29 cellular contexts compared by ENCODE assay signal in the genomic region with DNA sequence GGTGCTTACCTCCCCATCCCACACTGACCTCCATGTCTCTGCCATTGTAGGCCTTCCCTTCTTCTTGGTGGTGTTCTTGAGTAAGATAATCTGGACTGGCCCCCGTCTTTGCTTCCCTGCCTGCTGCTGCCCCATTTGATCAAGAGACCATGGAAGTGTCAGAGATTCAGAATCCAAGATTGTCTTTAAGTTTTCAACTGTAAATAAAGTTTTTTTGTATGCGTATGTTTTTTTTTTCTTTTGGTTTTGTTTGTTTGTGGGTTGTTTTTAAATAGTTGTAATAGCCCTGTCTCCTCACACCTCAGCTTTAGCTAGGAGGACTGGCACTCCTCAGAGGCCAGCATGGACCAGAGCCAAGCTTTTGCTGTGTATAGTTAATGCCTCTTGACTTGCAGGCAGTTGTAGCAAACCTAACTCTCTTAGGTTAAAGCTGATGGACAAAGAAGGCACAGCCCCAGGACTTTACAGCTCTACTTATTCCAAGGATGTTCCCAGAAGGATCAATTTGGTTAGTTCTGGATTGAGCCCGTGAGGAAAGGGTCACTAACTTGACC.
"Had no signal": no experiment of that assay in that cellular context is flagged by ENCODE, and none has a peak within 500 bp of the region (broad histone marks: within the 10 kb centered on the region; RNA-seq: fewer than 3 reads in every experiment).

No MANE protein-coding gene starts in this region.

- H3K9me3 Mint-ChIP-seq: activated CD4-positive, alpha-beta memory T cell treated with anti-CD3 and anti-CD28 coated beads, Interleukin-2, amount 10 ng/mL, durations not matched to agents 7 days and 5 days; activated naive CD4-positive, alpha-beta T cell treated with anti-CD3 and anti-CD28 coated beads for 36 hours; activated naive CD8-positive, alpha-beta T cell treated with anti-CD3 and anti-CD28 coated beads for 36 hours; endodermal cell; mesothelial cell of epicardium; naive B cell; nephron progenitor cell; stimulated activated naive B cell treated with anti-CD40 and anti-IgM and Interleukin-4, amounts not matched to agents 10 μg/mL and 1 μg/mL and 100 μg/mL, for 72 hours; T-helper 1 cell treated with Interleukin-12 subunit alpha and Interleukin-12 subunit beta and Interleukin-4 antibody, amounts not matched to agents 30 μg/mL and 1 μg/mL, for 36 hours had no signal

- H3K4me3 Mint-ChIP-seq: activated CD4-positive, alpha-beta memory T cell treated with anti-CD3 and anti-CD28 coated beads, Interleukin-2, amount 10 ng/mL, durations not matched to agents 7 days and 5 days; activated naive CD4-positive, alpha-beta T cell treated with anti-CD3 and anti-CD28 coated beads for 36 hours; activated naive CD8-positive, alpha-beta T cell treated with anti-CD3 and anti-CD28 coated beads for 36 hours; endodermal cell; mesothelial cell of epicardium; naive B cell; nephron progenitor cell; stimulated activated naive B cell treated with anti-CD40 and anti-IgM and Interleukin-4, amounts not matched to agents 10 μg/mL and 1 μg/mL and 100 μg/mL, for 72 hours; T-helper 1 cell treated with Interleukin-12 subunit alpha and Interleukin-12 subunit beta and Interleukin-4 antibody, amounts not matched to agents 30 μg/mL and 1 μg/mL, for 36 hours had no signal

- H3K27me3 ChIP-seq: adrenal gland, body of pancreas, cardiac muscle cell, esophagus muscularis mucosa, foreskin keratinocyte, neutrophil, stomach, tibial artery had no signal

- H3K27ac Mint-ChIP-seq: activated CD4-positive, alpha-beta memory T cell treated with anti-CD3 and anti-CD28 coated beads, Interleukin-2, amount 10 ng/mL, durations not matched to agents 7 days and 5 days; activated naive CD4-positive, alpha-beta T cell treated with anti-CD3 and anti-CD28 coated beads for 36 hours; activated naive CD8-positive, alpha-beta T cell treated with anti-CD3 and anti-CD28 coated beads for 36 hours; endodermal cell; mesothelial cell of epicardium; nephron progenitor cell; stimulated activated naive B cell treated with anti-CD40 and anti-IgM and Interleukin-4, amounts not matched to agents 10 μg/mL and 1 μg/mL and 100 μg/mL, for 72 hours; T-helper 1 cell treated with Interleukin-12 subunit alpha and Interleukin-12 subunit beta and Interleukin-4 antibody, amounts not matched to agents 30 μg/mL and 1 μg/mL, for 36 hours had no signal

- H3K27me3 Mint-ChIP-seq: activated CD4-positive, alpha-beta memory T cell treated with anti-CD3 and anti-CD28 coated beads, Interleukin-2, amount 10 ng/mL, durations not matched to agents 7 days and 5 days; activated naive CD8-positive, alpha-beta T cell treated with anti-CD3 and anti-CD28 coated beads for 36 hours; naive B cell; stimulated activated naive B cell treated with anti-CD40 and anti-IgM and Interleukin-4, amounts not matched to agents 10 μg/mL and 1 μg/mL and 100 μg/mL, for 72 hours had no signal

- H3K9me3 ChIP-seq: adrenal gland, body of pancreas, esophagus muscularis mucosa, neutrophil, stomach, tibial artery had no signal

- H3K27ac ChIP-seq: adrenal gland, body of pancreas, cardiac muscle cell, esophagus muscularis mucosa, foreskin keratinocyte, neutrophil, skin epidermis, stomach, tibial artery, WERI-Rb-1 had no signal

- H3K4me3 ChIP-seq: adrenal gland, body of pancreas, cardiac muscle cell, esophagus muscularis mucosa, skin epidermis, stomach, tibial artery had no signal

- H3K36me3 ChIP-seq: cardiac muscle cell had no signal

- H3K4me1 ChIP-seq: foreskin keratinocyte had no signal

- DNase-seq: activated CD4-positive, alpha-beta memory T cell treated with anti-CD3 and anti-CD28 coated beads, Interleukin-2, amount 10 ng/mL, durations not matched to agents 7 days and 5 days; activated CD4-positive, alpha-beta T cell treated with anti-CD3 and anti-CD28 coated beads for 48 hours; activated effector memory CD4-positive, alpha-beta T cell treated with anti-CD3 and anti-CD28 coated beads, Interleukin-2, amount 50 U/mL, for 16 hours; activated naive CD4-positive, alpha-beta T cell treated with anti-CD3 and anti-CD28 coated beads for 36 hours; activated naive CD8-positive, alpha-beta T cell treated with anti-CD3 and anti-CD28 coated beads for 36 hours; adrenal gland; aorta; body of pancreas; endodermal cell; foreskin keratinocyte; mammary epithelial cell; naive B cell; nephron progenitor cell; stimulated activated CD4-positive, alpha-beta T cell treated with anti-CD3 and anti-CD28 coated beads, Interleukin-12 subunit alpha, Interleukin-12 subunit beta, amount 100 ng/mL, for 4 hours; stimulated activated CD4-positive, alpha-beta T cell treated with anti-CD3 and anti-CD28 coated beads, Interleukin-4, amount 100 ng/mL, for 1 hour; stimulated activated naive B cell treated with anti-CD40 and anti-IgM and Interleukin-4, amounts not matched to agents 10 μg/mL and 1 μg/mL and 100 μg/mL, for 72 hours; stomach; SW 1271; T-helper 9 cell; tibial artery; WERI-Rb-1 had no signal

- ATAC-seq: activated CD4-positive, CD25-positive, alpha-beta regulatory T cell treated with anti-CD3 and anti-CD28 coated beads, Interleukin-2, amount 50 U/mL, for 24 hours; body of pancreas; foreskin keratinocyte; sciatic nerve; stimulated activated naive B cell treated with anti-CD40 and anti-IgM and Interleukin-4, amounts not matched to agents 10 μg/mL and 1 μg/mL and 100 μg/mL, for 72 hours had no signal
